ENCODE assay signal across 18 cellular contexts in the genomic region with DNA sequence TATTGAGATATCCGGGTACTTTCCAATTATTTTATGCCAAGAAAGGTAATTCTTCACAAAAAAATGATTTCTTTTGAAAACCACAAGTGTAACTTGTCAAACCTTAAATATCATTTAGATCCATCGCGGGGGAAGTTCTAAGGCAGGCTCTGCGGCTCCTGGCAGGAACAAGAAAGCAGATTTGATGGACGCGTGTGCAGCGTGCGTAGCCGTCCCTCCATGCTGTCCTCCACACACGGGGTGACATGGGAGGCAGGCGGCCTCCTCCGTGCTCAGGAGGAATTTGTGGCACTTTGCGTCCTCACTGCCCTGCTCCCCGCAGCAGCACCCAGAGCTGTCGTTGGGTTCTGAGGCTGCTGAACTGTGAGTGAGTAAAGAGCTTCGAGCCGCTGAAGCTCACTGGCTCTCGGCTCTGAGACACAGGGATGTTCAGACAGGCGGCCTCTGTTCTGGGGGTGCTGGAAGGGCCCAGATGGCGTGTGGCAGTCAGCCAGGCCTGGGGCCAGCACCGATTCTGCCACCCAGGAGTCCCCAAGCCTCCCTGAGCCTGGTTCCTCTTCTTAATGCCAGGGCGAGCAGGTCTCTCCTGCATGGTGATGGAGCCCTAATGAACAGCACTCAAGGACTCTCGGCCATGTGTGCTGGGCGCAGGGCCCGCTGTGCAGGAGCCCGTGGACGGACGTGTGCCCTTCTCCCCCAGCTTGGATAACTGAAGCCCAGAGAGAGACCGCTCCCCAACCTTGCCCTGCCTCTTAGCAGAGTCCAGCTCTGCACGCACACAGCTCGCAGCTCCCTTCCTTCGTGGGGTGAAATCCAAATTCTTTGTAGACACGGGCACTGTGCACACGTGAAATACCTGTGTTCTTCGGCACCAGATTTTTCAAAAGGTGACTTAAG.
DNase-seq lines count a peak whose midpoint lies in the region; ATAC-seq and TF ChIP-seq lines count a peak whose summit lies in the region.
"Had no signal": no experiment of that assay in that cellular context is flagged by ENCODE, and none has a peak within 500 bp of the region (broad histone marks: within the 10 kb centered on the region; RNA-seq: fewer than 3 reads in every experiment).

No MANE protein-coding gene starts in this region.

- no peaks in the 10 kb centered on the region for H3K36me3 Mint-ChIP-seq in activated CD4-positive, alpha-beta T cell treated with anti-CD3 and anti-CD28 coated beads, Interleukin-2, amount 10 ng/mL, durations not matched to agents 24 days and 14 days (ENCODE audit: low read depth)
- H3K36me3 Mint-ChIP-seq in CD8-positive, alpha-beta T cell = no peaks in the 10 kb centered on the region
- H3K36me3 Mint-ChIP-seq in immature natural killer cell = no peaks in the 10 kb centered on the region
- H3K36me3 Mint-ChIP-seq: CD14-positive monocyte, memory B cell had no signal

- POLR2A ChIA-PET in CD8-positive, alpha-beta T cell (lab: Charles Lee) = no interaction called here

- H3K9me3 ChIP-seq in CD8-positive, alpha-beta T cell (ENCODE audit: low read length) = no peaks in the 10 kb centered on the region
- H3K9me3 ChIP-seq: A549 had no signal

- H3K36me3 ChIP-seq in CD8-positive, alpha-beta T cell (ENCODE audit: insufficient read depth, low read length) = no peaks in the 10 kb centered on the region

- H3K27ac Mint-ChIP-seq in activated CD4-positive, alpha-beta T cell treated with anti-CD3 and anti-CD28 coated beads, Interleukin-2, amount 10 ng/mL, durations not matched to agents 24 days and 14 days = no peak overlapping the region
- H3K27ac Mint-ChIP-seq in CD8-positive, alpha-beta T cell = no peak overlapping the region
- peak overlapping the region in 2 of 6 donors; percentile 21 to 53 for H3K27ac Mint-ChIP-seq in immature natural killer cell
- H3K27ac Mint-ChIP-seq: CD14-positive monocyte, memory B cell had no signal

- peaks cover 48% of the 10 kb centered on the region for H3K27me3 Mint-ChIP-seq in activated CD4-positive, alpha-beta T cell treated with anti-CD3 and anti-CD28 coated beads, Interleukin-2, amount 10 ng/mL, durations not matched to agents 24 days and 14 days
- H3K27me3 Mint-ChIP-seq in CD8-positive, alpha-beta T cell (ENCODE audit: low read depth) = peaks cover 12% of the 10 kb centered on the region
- H3K27me3 Mint-ChIP-seq in immature natural killer cell (ENCODE audit: low read depth in 3 of 3) = peaks cover 0 to 13% (median 2%) of the 10 kb centered on the region in 3 donors

- H3K4me1 ChIP-seq in CD8-positive, alpha-beta T cell (ENCODE audit: insufficient read depth, low read length) = peaks cover 68% of the 10 kb centered on the region
- H3K4me1 ChIP-seq: A549 had no signal

- peaks cover 28% of the 10 kb centered on the region for H3K4me1 Mint-ChIP-seq in activated CD4-positive, alpha-beta T cell treated with anti-CD3 and anti-CD28 coated beads, Interleukin-2, amount 10 ng/mL, durations not matched to agents 24 days and 14 days
- peaks cover 56% of the 10 kb centered on the region for H3K4me1 Mint-ChIP-seq in CD8-positive, alpha-beta T cell (ENCODE audit: low read depth)
- peaks cover 14 to 18% of the 10 kb centered on the region in 2 donors for H3K4me1 Mint-ChIP-seq in immature natural killer cell
- H3K4me1 Mint-ChIP-seq: memory B cell, neural crest cell had no signal

- ATAC-seq in CD8-positive, alpha-beta T cell = no peak
- no peak for ATAC-seq in HG02981 (IDR thresholded peaks at IDR 0.05; ENCODE audit: unreplicated experiment)
- ATAC-seq: A549 had no signal

- intact Hi-C loops in activated CD4-positive, alpha-beta T cell treated with anti-CD3 and anti-CD28 coated beads, Interleukin-2, amount 10 ng/mL, durations not matched to agents 24 days and 14 days (cut with micrococcal nuclease) = loop anchor here (2.0 kb wide), 1 partner anchor 35 kb away; no protein-coding TSS in a partner anchor
- intact Hi-C loops in CD8-positive, alpha-beta T cell (cut with DNase I, micrococcal nuclease) = no loop called here

- no peak for TF ChIP-seq CTCF in CD8-positive, alpha-beta T cell (IDR thresholded peaks at IDR 0.05)

- peak overlapping the region; percentile 12 for H3K4me3 ChIP-seq in CD8-positive, alpha-beta T cell (ENCODE audit: low read depth, low read length)
- H3K4me3 ChIP-seq: A549 had no signal

- no peaks in the 10 kb centered on the region for H3K9me3 Mint-ChIP-seq in activated CD4-positive, alpha-beta T cell treated with anti-CD3 and anti-CD28 coated beads, Interleukin-2, amount 10 ng/mL, durations not matched to agents 24 days and 14 days
- no peaks in the 10 kb centered on the region for H3K9me3 Mint-ChIP-seq in CD8-positive, alpha-beta T cell
- H3K9me3 Mint-ChIP-seq in immature natural killer cell = peaks cover 0 to 2% (median 0%) of the 10 kb centered on the region in 6 donors
- H3K9me3 Mint-ChIP-seq: neural crest cell had no signal

- H3K27ac ChIP-seq in CD8-positive, alpha-beta T cell (ENCODE audit: low read depth, low read length) = no peak overlapping the region

- peak; percentile 60 for DNase-seq in activated CD4-positive, alpha-beta T cell treated with anti-CD3 and anti-CD28 coated beads, Interleukin-2, amount 10 ng/mL, durations not matched to agents 24 days and 14 days
- DNase-seq in activated CD4-positive, alpha-beta T cell treated with anti-CD3 and anti-CD28 coated beads for 4 hours = no peak
- peak in 1 of 7 experiments; percentile 46 for DNase-seq in CD8-positive, alpha-beta T cell
- peak; percentile 63 for DNase-seq in activated CD8-positive, alpha-beta memory T cell treated with anti-CD3 and anti-CD28 coated beads, Interleukin-2, amount 50 U/mL, for 48 hours
- peak in 2 of 3 donors; percentile 5 to 15 for DNase-seq in immature natural killer cell
- no peak for DNase-seq in SKM-1 treated with dmso at 0.1 percent for 144 hours (lab: John Stamatoyannopoulos, UW; ENCODE audit: unreplicated experiment)
- DNase-seq in SK-N-DZ (ENCODE audit: low spot score) = no peak
- DNase-seq: activated CD4-positive, alpha-beta T cell treated with anti-CD3 and anti-CD28 coated beads, Interleukin-2, amount 50 U/mL, for 1 hour; effector CD4-positive, alpha-beta T cell; IMR-90; NCI-H2081; NCI-H82; RPMI8226 had no signal

- peak overlapping the region; percentile 56 for H3K4me3 Mint-ChIP-seq in activated CD4-positive, alpha-beta T cell treated with anti-CD3 and anti-CD28 coated beads, Interleukin-2, amount 10 ng/mL, durations not matched to agents 24 days and 14 days
- peak overlapping the region; percentile 72 for H3K4me3 Mint-ChIP-seq in CD8-positive, alpha-beta T cell
- peak overlapping the region; percentile 12 to 56 (median 38) for H3K4me3 Mint-ChIP-seq in immature natural killer cell
- H3K4me3 Mint-ChIP-seq: memory B cell, neural crest cell had no signal

- CTCF ChIA-PET in CD8-positive, alpha-beta T cell (lab: Charles Lee) = interaction anchor here (0.7 kb wide), 1 partner anchor 15 kb away, joined by 3 read pairs; no protein-coding TSS in a partner anchor

- H3K27me3 ChIP-seq in CD8-positive, alpha-beta T cell (ENCODE audit: insufficient read depth, low read length) = no peaks in the 10 kb centered on the region

Comparison
In these comparisons a context has a peak if more than half of its experiments do, and no peak if none do; other contexts are left out.
1. DNase-seq: peak in activated CD4-positive, alpha-beta T cell treated with anti-CD3 and anti-CD28 coated beads, Interleukin-2, amount 10 ng/mL, durations not matched to agents 24 days and 14 days (single experiment), activated CD8-positive, alpha-beta memory T cell treated with anti-CD3 and anti-CD28 coated beads, Interleukin-2, amount 50 U/mL, for 48 hours (single experiment) and immature natural killer cell (2 of 3); none in activated CD4-positive, alpha-beta T cell treated with anti-CD3 and anti-CD28 coated beads for 4 hours (0 of 2), SKM-1 treated with dmso at 0.1 percent for 144 hours (single experiment) and SK-N-DZ (single experiment).
2. Peak in every context shown above with its lines, with median percentiles within 50 percentile points of each other: H3K4me3 Mint-ChIP-seq.